ENCODE assay signal across 9 cellular contexts in genomic region chr7:5309146-5309545, GRCh38. TPM values are rescaled to one million over a fixed set of nuclear protein-coding genes. Genes with fewer than 3 reads are reported as not detected.
"Had no signal": no experiment of that assay in that cellular context is flagged by ENCODE, and none has a peak within 500 bp of the region (broad histone marks: within the 10 kb centered on the region; RNA-seq: fewer than 3 reads in every experiment).

No MANE protein-coding gene starts in this region.

- H3K27me3 Mint-ChIP-seq: IgD-negative memory B cell had no signal

- H2AFZ ChIP-seq: GM23338 had no signal

- FAIRE-seq: H1, H54, HTR-8/SVneo had no signal

- H3K4me1 Mint-ChIP-seq: GM23338, IgD-negative memory B cell had no signal

- H3K9me3 Mint-ChIP-seq: GM23338, HFFc6, IgD-negative memory B cell had no signal

- H3K4me3 Mint-ChIP-seq: GM23338, HFFc6 had no signal

- ATAC-seq: GM23338, HCT116 had no signal

- H3K27ac Mint-ChIP-seq: GM23338, HFFc6, IgD-negative memory B cell had no signal

- H3K4me3 ChIP-seq: GM23338, HAP-1 had no signal

- DNase-seq: HFFc6, KG1 had no signal

- H3K9me3 ChIP-seq: HAP-1 had no signal

- H3K4me2 ChIP-seq: GM23338 had no signal

- H3K4me1 ChIP-seq: HAP-1 had no signal

RNA-seq across cellular contexts. Expression of gene SLC29A4, which starts 26.4 kb away (rescaled TPM):
- polyA plus RNA-seq: IgD-negative memory B cell had no signal
